ENCODE assay signal across 1 cellular context in genomic region chr21:45304161-45304830, GRCh38.
TF ChIP-seq lines count a peak whose summit lies in the region.

No MANE protein-coding gene starts in this region.

TF ChIP-seq in HepG2, 621 proteins besides CTCF, POLR2A, EP300 and RAD21:
- TF ChIP-seq, protein P1, sequence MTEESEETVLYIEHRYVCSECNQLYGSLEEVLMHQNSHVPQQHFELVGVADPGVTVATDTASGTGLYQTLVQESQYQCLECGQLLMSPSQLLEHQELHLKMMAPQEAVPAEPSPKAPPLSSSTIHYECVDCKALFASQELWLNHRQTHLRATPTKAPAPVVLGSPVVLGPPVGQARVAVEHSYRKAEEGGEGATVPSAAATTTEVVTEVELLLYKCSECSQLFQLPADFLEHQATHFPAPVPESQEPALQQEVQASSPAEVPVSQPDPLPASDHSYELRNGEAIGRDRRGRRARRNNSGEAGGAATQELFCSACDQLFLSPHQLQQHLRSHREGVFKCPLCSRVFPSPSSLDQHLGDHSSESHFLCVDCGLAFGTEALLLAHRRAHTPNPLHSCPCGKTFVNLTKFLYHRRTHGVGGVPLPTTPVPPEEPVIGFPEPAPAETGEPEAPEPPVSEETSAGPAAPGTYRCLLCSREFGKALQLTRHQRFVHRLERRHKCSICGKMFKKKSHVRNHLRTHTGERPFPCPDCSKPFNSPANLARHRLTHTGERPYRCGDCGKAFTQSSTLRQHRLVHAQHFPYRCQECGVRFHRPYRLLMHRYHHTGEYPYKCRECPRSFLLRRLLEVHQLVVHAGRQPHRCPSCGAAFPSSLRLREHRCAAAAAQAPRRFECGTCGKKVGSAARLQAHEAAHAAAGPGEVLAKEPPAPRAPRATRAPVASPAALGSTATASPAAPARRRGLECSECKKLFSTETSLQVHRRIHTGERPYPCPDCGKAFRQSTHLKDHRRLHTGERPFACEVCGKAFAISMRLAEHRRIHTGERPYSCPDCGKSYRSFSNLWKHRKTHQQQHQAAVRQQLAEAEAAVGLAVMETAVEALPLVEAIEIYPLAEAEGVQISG (CRISPR knock-in tag; IDR thresholded peaks at IDR 0.05): 0 out of 2 replicates have a peak, but pooled peaks have one; percentile 14
- TF ChIP-seq ZNF672 (CRISPR knock-in tag; IDR thresholded peaks at IDR 0.05): no peak
- peak; percentile 22 for TF ChIP-seq AGO2 (optimal IDR thresholded peaks at IDR 0.05; ENCODE audit: low read depth, low read length)
